26 cellular contexts compared by ENCODE assay signal in genomic region chr9:27985714-27986113, GRCh38.
DNase-seq lines count a peak whose midpoint lies in the region; ATAC-seq, FAIRE-seq and TF ChIP-seq lines count a peak whose summit lies in the region.
"Had no signal": no experiment of that assay in that cellular context is flagged by ENCODE, and none has a peak within 500 bp of the region (broad histone marks: within the 10 kb centered on the region; RNA-seq: fewer than 3 reads in every experiment).

No MANE protein-coding gene starts in this region.

- intact Hi-C loops in HepG2 (cut with micrococcal nuclease; ENCODE audit: unreplicated experiment), result no loop called here

- no peak overlapping the region for H3K9ac ChIP-seq in neuronal stem cell (ENCODE audit: low read depth, low read length, poor library complexity)
- H3K9ac ChIP-seq in HepG2 (ENCODE audit: insufficient read depth, low read depth, low read length), result no peak overlapping the region
- H3K9ac ChIP-seq: BLaER1 treated with 17β-estradiol and CSF1 and Interleukin-3, amounts not matched to agents 10 nM and 100 nM had no signal

- H3K4me2 ChIP-seq in neuronal stem cell (ENCODE audit: insufficient read depth, low read length, poor library complexity, severe bottlenecking), result no peak overlapping the region
- no peak overlapping the region for H3K4me2 ChIP-seq in HepG2 (ENCODE audit: low read depth, low read length)
- H3K4me2 ChIP-seq: A549; BLaER1 treated with 17β-estradiol and CSF1 and Interleukin-3, amounts not matched to agents 10 nM and 100 nM had no signal

- no peak overlapping the region for H3K14ac ChIP-seq in neuronal stem cell (ENCODE audit: low read length)

- H3K79me2 ChIP-seq in HepG2 (ENCODE audit: insufficient read depth, low read length), result no peaks in the 10 kb centered on the region

- peaks cover 5% of the 10 kb centered on the region for H3K9me3 Mint-ChIP-seq in nephron progenitor cell
- H3K9me3 Mint-ChIP-seq: CD4-positive, alpha-beta T cell; CD8-positive, alpha-beta T cell had no signal

- H2BK120ac ChIP-seq in neuronal stem cell (ENCODE audit: low read depth, low read length), result no peak overlapping the region

- H3K4me3 Mint-ChIP-seq in nephron progenitor cell, result no peak overlapping the region
- H3K4me3 Mint-ChIP-seq: B cell; CD4-positive, alpha-beta T cell; CD8-positive, alpha-beta T cell had no signal

- TF ChIP-seq POLR2A in HepG2 (IDR thresholded peaks at IDR 0.05; ENCODE audit: insufficient read depth in 1 of 2, low read depth in 2 of 2, low read length in 2 of 2), result no peak

- no peak for TF ChIP-seq RAD21 in HepG2 (CRISPR knock-in tag; IDR thresholded peaks at IDR 0.05)

- FAIRE-seq in D721Med (lab: Jason Lieb, UNC), result peak; percentile 16
- no peak for FAIRE-seq in HepG2 (lab: Jason Lieb, UNC)
- FAIRE-seq: A549, GM12878, GM12892, GM18507 had no signal

- TF ChIP-seq EP300 in HepG2 (IDR thresholded peaks at IDR 0.05; ENCODE audit: low read depth in 2 of 2, low read length in 2 of 2), result no peak
- TF ChIP-seq EP300 in HepG2 (CRISPR knock-in tag; IDR thresholded peaks at IDR 0.05; ENCODE audit: borderline replicate concordance), result no peak

- H3K4me3 ChIP-seq in neuronal stem cell (ENCODE audit: low read length in 2 of 2) (no peak overlapping the region), foreskin fibroblast (ENCODE audit: low read depth in 1 of 2, low read length in 2 of 2) (no peak overlapping the region), HepG2 (replicated peaks in 1 of 3; ENCODE audit: insufficient read depth in 1 of 3, low read depth in 2 of 3, low read length in 3 of 3) (no peak overlapping the region)
- H3K4me3 ChIP-seq: A549; BLaER1 treated with 17β-estradiol and CSF1 and Interleukin-3, amounts not matched to agents 10 nM and 100 nM; GM12878 had no signal

- H2BK15ac ChIP-seq in neuronal stem cell (ENCODE audit: low read length), result no peak overlapping the region

- H4K8ac ChIP-seq in neuronal stem cell (ENCODE audit: low read depth, low read length), result no peak overlapping the region

- H3K4ac ChIP-seq in neuronal stem cell (ENCODE audit: low read length), result no peak overlapping the region

- no peaks in the 10 kb centered on the region for H3K36me3 ChIP-seq in neuronal stem cell (replicated peaks in 1 of 2; ENCODE audit: control insufficient read depth in 2 of 2, insufficient read depth in 2 of 2, low read length in 2 of 2)
- H3K36me3 ChIP-seq in HepG2 (replicated peaks in 1 of 2; ENCODE audit: control insufficient read depth in 1 of 2, insufficient read depth in 2 of 2, low read length in 2 of 2), result no peaks in the 10 kb centered on the region
- H3K36me3 ChIP-seq: BLaER1 treated with 17β-estradiol and CSF1 and Interleukin-3, amounts not matched to agents 10 nM and 100 nM had no signal

- H3K27me3 ChIP-seq in neuronal stem cell (ENCODE audit: control insufficient read depth in 3 of 3, insufficient read depth in 3 of 3, low read depth in 1 of 3, low read length in 3 of 3) (no peaks in the 10 kb centered on the region), HepG2 (ENCODE audit: control insufficient read depth in 1 of 2, insufficient read depth in 2 of 2, low read length in 2 of 2) (no peaks in the 10 kb centered on the region; a peak in 1 of 5 replicates)
- H3K27me3 ChIP-seq: BLaER1 treated with 17β-estradiol and CSF1 and Interleukin-3, amounts not matched to agents 10 nM and 100 nM had no signal

- TF ChIP-seq CTCF in D721Med (IDR thresholded peaks at IDR 0.05; ENCODE audit: insufficient read depth, missing control alignments) (no peak), nephron progenitor cell (IDR thresholded peaks at IDR 0.05) (no peak), foreskin fibroblast (IDR thresholded peaks at IDR 0.05; ENCODE audit: low read depth, low read length) (no peak), HepG2 (CRISPR knock-in tag; IDR thresholded peaks at IDR 0.05) (no peak)

- no peak overlapping the region for H4K91ac ChIP-seq in neuronal stem cell (ENCODE audit: low read depth, low read length, poor library complexity)

- no peaks in the 10 kb centered on the region for H3K36me3 Mint-ChIP-seq in nephron progenitor cell (ENCODE audit: low read depth)
- H3K36me3 Mint-ChIP-seq: CD8-positive, alpha-beta T cell had no signal

- no peaks in the 10 kb centered on the region for H3K79me1 ChIP-seq in neuronal stem cell (ENCODE audit: low read depth, low read length)

- H3K27ac ChIP-seq in neuronal stem cell (replicated peaks; ENCODE audit: low read length), result no peak overlapping the region
- no peak overlapping the region for H3K27ac ChIP-seq in HepG2 (ENCODE audit: extremely low read length, insufficient read depth, low read length)
- H3K27ac ChIP-seq: 22Rv1; A549; BLaER1 treated with 17β-estradiol and CSF1 and Interleukin-3, amounts not matched to agents 10 nM and 100 nM; C4-2B had no signal

- POLR2A ChIA-PET in HepG2 (lab: Yijun Ruan, JAX), result no interaction called here

- no peaks in the 10 kb centered on the region for H3K4me1 Mint-ChIP-seq in nephron progenitor cell
- H3K4me1 Mint-ChIP-seq: B cell had no signal

- in situ Hi-C loops in HepG2 (cut with HindIII; ENCODE audit: extremely low pct_ligation_motif_present, low pct_unique_long_range_greater_than_20kb), result no loop called here

- H2AFZ ChIP-seq in neuronal stem cell (ENCODE audit: low read length) (peak overlapping the region; percentile 30), HepG2 (ENCODE audit: low read length) (no peak overlapping the region)

- H2BK5ac ChIP-seq in neuronal stem cell (ENCODE audit: low read length), result no peak overlapping the region

- H3K23ac ChIP-seq in neuronal stem cell (ENCODE audit: low read depth, low read length, poor library complexity), result no peak overlapping the region

- no TSS peak for BruUV-seq in HepG2 (replicated peaks; lab: Mats Ljungman, UMichigan)

- H3K27me3 Mint-ChIP-seq in nephron progenitor cell (ENCODE audit: low read depth, poor library complexity), result no peaks in the 10 kb centered on the region
- H3K27me3 Mint-ChIP-seq: B cell; CD4-positive, alpha-beta T cell had no signal

- H3K9me3 ChIP-seq in neuronal stem cell (replicated peaks in 1 of 2; ENCODE audit: control insufficient read depth in 2 of 2, insufficient read depth in 1 of 2, low read depth in 1 of 2, low read length in 2 of 2), result no peaks in the 10 kb centered on the region
- no peaks in the 10 kb centered on the region for H3K9me3 ChIP-seq in HepG2 (ENCODE audit: low read length)
- H3K9me3 ChIP-seq: A549, Caco-2 had no signal

- H2BK12ac ChIP-seq in neuronal stem cell (ENCODE audit: low read length), result no peak overlapping the region

- CTCF ChIA-PET in HepG2 (lab: Yijun Ruan, JAX; ENCODE audit: low intra/inter-chr PET ratio, low total read pairs), result no interaction called here

- H3K18ac ChIP-seq in neuronal stem cell (ENCODE audit: low read length), result no peak overlapping the region

- DNase-seq in D721Med (ENCODE audit: insufficient read length, low spot score), result no peak
- no peak for DNase-seq in nephron progenitor cell
- DNase-seq in neuronal stem cell (ENCODE audit: low spot score), result no peak
- no peak for DNase-seq in activated CD8-positive, alpha-beta memory T cell treated with anti-CD3 and anti-CD28 coated beads, Interleukin-2, amount 50 U/mL, for 48 hours
- DNase-seq in foreskin fibroblast, result no peak
- no peak for DNase-seq in HepG2 (ENCODE audit: low spot score)
- DNase-seq: AML-193; Caco-2; Calu3; CD4-positive, alpha-beta T cell; CD8-positive, alpha-beta T cell; DMS 273 treated with DMSO at 0.1 percent for 48 hours; DMS153; DMS53; DMS79; DND-41; EL; GDM1 had no signal

- no peak overlapping the region for H2AK5ac ChIP-seq in neuronal stem cell (ENCODE audit: low read depth, low read length)

- H3K4me1 ChIP-seq in neuronal stem cell (ENCODE audit: control insufficient read depth in 2 of 2, insufficient read depth in 1 of 2, low read depth in 1 of 2, low read length in 2 of 2), result no peaks in the 10 kb centered on the region
- no peaks in the 10 kb centered on the region for H3K4me1 ChIP-seq in HepG2 (ENCODE audit: insufficient read depth, low read length)
- H3K4me1 ChIP-seq: A549; BLaER1 treated with 17β-estradiol and CSF1 and Interleukin-3, amounts not matched to agents 10 nM and 100 nM; Caco-2 had no signal

- no peak for ATAC-seq in HepG2
- ATAC-seq: A549; CD8-positive, alpha-beta T cell; GM12878 had no signal

- H3K27ac Mint-ChIP-seq in nephron progenitor cell, result peak overlapping the region; percentile 4
- H3K27ac Mint-ChIP-seq: B cell; CD4-positive, alpha-beta T cell; CD8-positive, alpha-beta T cell had no signal

- WGBS in neuronal stem cell (ENCODE audit: extremely low coverage in 2 of 2, insufficient read length in 2 of 2, insufficient replicate concordance in 1 of 2), 2 donors, result no CpG with 5 or more reads among the region's 1 CpG
- 42% methylated on average over 1 of the region's 1 CpG for WGBS in HepG2 (ENCODE audit: low lambda C conversion rate)

- no peaks in the 10 kb centered on the region for H4K20me1 ChIP-seq in HepG2 (ENCODE audit: insufficient read depth, low read length)
- H4K20me1 ChIP-seq: BLaER1 treated with 17β-estradiol and CSF1 and Interleukin-3, amounts not matched to agents 10 nM and 100 nM had no signal

TF ChIP-seq in HepG2, 621 proteins besides CTCF, POLR2A, EP300 and RAD21 (continues in another document):
- no peak for TF ChIP-seq ZNF205 (CRISPR knock-in tag; IDR thresholded peaks at IDR 0.05)
- TF ChIP-seq ZBTB4 (CRISPR knock-in tag; IDR thresholded peaks at IDR 0.05; ENCODE audit: borderline replicate concordance), result no peak
